Comparison of ENCODE assay signal across 18 cellular contexts in genomic region chr12:131332224-131332623, GRCh38.
DNase-seq lines count a peak whose midpoint lies in the region; FAIRE-seq and TF ChIP-seq lines count a peak whose summit lies in the region.
"Had no signal": no experiment of that assay in that cellular context is flagged by ENCODE, and none has a peak within 500 bp of the region (broad histone marks: within the 10 kb centered on the region; RNA-seq: fewer than 3 reads in every experiment).

No MANE protein-coding gene starts in this region.

- H3K9me3 Mint-ChIP-seq in nephron progenitor cell, result peaks cover 3% of the 10 kb centered on the region
- H3K9me3 Mint-ChIP-seq: CD8-positive, alpha-beta T cell had no signal

- FAIRE-seq in bronchial epithelial cell (lab: Jason Lieb, UNC), result peak; percentile 60
- FAIRE-seq: D721Med, G401.6, GM12891 had no signal

- no peaks in the 10 kb centered on the region for H3K36me3 Mint-ChIP-seq in nephron progenitor cell (ENCODE audit: low read depth)
- H3K36me3 Mint-ChIP-seq: CD14-positive monocyte; CD8-positive, alpha-beta T cell had no signal

- no peak overlapping the region for H3K4me3 ChIP-seq in bronchial epithelial cell (ENCODE audit: low read depth, low read length)

- no peaks in the 10 kb centered on the region for H3K36me3 ChIP-seq in bronchial epithelial cell (ENCODE audit: control insufficient read depth, insufficient read depth, low read length)

- H3K4me3 Mint-ChIP-seq in nephron progenitor cell, result no peak overlapping the region
- H3K4me3 Mint-ChIP-seq: CD14-positive monocyte; CD8-positive, alpha-beta T cell; H9 had no signal

- no peaks in the 10 kb centered on the region for H3K27me3 ChIP-seq in bronchial epithelial cell (ENCODE audit: control insufficient read depth, insufficient read depth, low read length)

- TF ChIP-seq CTCF in bronchial epithelial cell (IDR thresholded peaks at IDR 0.05; ENCODE audit: insufficient read depth, low read length, severe bottlenecking) (no peak), nephron progenitor cell (IDR thresholded peaks at IDR 0.05) (no peak)

- H3K27ac Mint-ChIP-seq in nephron progenitor cell, result peak overlapping the region; percentile 55
- H3K27ac Mint-ChIP-seq: CD14-positive monocyte; CD8-positive, alpha-beta T cell had no signal

- peaks cover 21% of the 10 kb centered on the region for H3K27me3 Mint-ChIP-seq in nephron progenitor cell (ENCODE audit: low read depth, poor library complexity)

- H3K4me1 Mint-ChIP-seq in nephron progenitor cell, result no peaks in the 10 kb centered on the region
- H3K4me1 Mint-ChIP-seq: CD14-positive monocyte had no signal

- peak; percentile 24 for DNase-seq in activated CD8-positive, alpha-beta memory T cell treated with anti-CD3 and anti-CD28 coated beads for 24 hours
- DNase-seq in activated CD8-positive, alpha-beta memory T cell treated with anti-CD3 and anti-CD28 coated beads, Interleukin-2, amount 50 U/mL, for 4 hours, result no peak
- no peak for DNase-seq in bronchial epithelial cell (ENCODE audit: low read depth)
- no peak for DNase-seq in nephron progenitor cell
- DNase-seq in amygdala (lab: John Stamatoyannopoulos, UW), result no peak
- DNase-seq in activated effector memory CD4-positive, alpha-beta T cell treated with Interleukin-2 at 50 U/mL for 16 hours, result no peak
- no peak for DNase-seq in cerebellum (ENCODE audit: low spot score)
- DNase-seq: COR-L47, DMS153, DMS79 treated with DMSO at 0.1 percent for 48 hours, EL, GOT3, H9 had no signal
